11 cellular contexts compared by ENCODE assay signal in genomic region chr6:5174756-5175155, GRCh38.
A peak's percentile ranks its signal among the peaks of the same experiment; 100 is the strongest.
DNase-seq lines count a peak whose midpoint lies in the region; ATAC-seq, FAIRE-seq and TF ChIP-seq lines count a peak whose summit lies in the region.
"Had no signal": no experiment of that assay in that cellular context is flagged by ENCODE, and none has a peak within 500 bp of the region (broad histone marks: within the 10 kb centered on the region; RNA-seq: fewer than 3 reads in every experiment).

No MANE protein-coding gene starts in this region.

- no peaks in the 10 kb centered on the region for H3K9me3 Mint-ChIP-seq in activated T-cell treated with anti-CD3 and anti-CD28 coated beads, Interleukin-2, amount 50 U/mL, for 4 hours

- no peaks in the 10 kb centered on the region for H3K36me3 Mint-ChIP-seq in activated T-cell treated with anti-CD3 and anti-CD28 coated beads, Interleukin-2, amount 50 U/mL, for 4 hours (ENCODE audit: insufficient read depth)

- BruUV-seq in GM12878 (replicated peaks; lab: Mats Ljungman, UMichigan) = no TSS peak

- POLR2A ChIA-PET in GM12878 (lab: Charles Lee) = interaction anchor here (0.9 to 1.5 kb wide), 4 partner anchors 10 to 28 kb away, joined by 3 to 4 read pairs (median 4); no protein-coding TSS in a partner anchor

- intact Hi-C loops in GM12878 (cut with micrococcal nuclease; ENCODE audit: unreplicated experiment) (no loop called here), spleen (cut with DNase I; ENCODE audit: low total_unique reads) (no loop called here)

- no peak overlapping the region for H3K4me3 ChIP-seq in KMS-11 (IDR thresholded peaks at IDR 0.05; ENCODE audit: insufficient read depth, low read depth, low read length)
- peak overlapping the region; percentile 35 for H3K4me3 ChIP-seq in GM12878
- peak overlapping the region in 2 of 8 donors; percentile 20 to 44 for H3K4me3 ChIP-seq in spleen

- H3K27me3 Mint-ChIP-seq in activated T-cell treated with anti-CD3 and anti-CD28 coated beads, Interleukin-2, amount 50 U/mL, for 4 hours (ENCODE audit: low read depth) = no peaks in the 10 kb centered on the region

- RAD21 ChIA-PET in GM12878 (lab: Charles Lee; ENCODE audit: unreplicated experiment) = interaction anchor here (0.6 to 3.5 kb wide), 10 partner anchors 11 to 1814 kb away, joined by 3 to 24 read pairs (median 4); partner anchors contain the start of genes FARS2 and LYRM4

- CTCF ChIA-PET in GM12878 (lab: Yijun Ruan, JAX) = interaction anchor here (0.6 to 4.5 kb wide), 19 partner anchors 9 to 333 kb away, joined by 3 to 65 read pairs (median 4); no protein-coding TSS in a partner anchor

- H2AFZ ChIP-seq in KMS-11 (ENCODE audit: low read depth) (peak overlapping the region; percentile 7; the same call in 1 of the 2 replicates), GM12878 (ENCODE audit: control insufficient read depth, low read depth, low read length) (peak overlapping the region; percentile 71)

- H3K36me3 ChIP-seq in KMS-11 (ENCODE audit: insufficient read depth) (no peaks in the 10 kb centered on the region), GM12878 (ENCODE audit: control insufficient read depth in 2 of 2, insufficient read depth in 2 of 2, low read length in 1 of 2) (no peaks in the 10 kb centered on the region), spleen (no peaks in the 10 kb centered on the region)
- H3K36me3 ChIP-seq: brain microvascular endothelial cell had no signal

- TF ChIP-seq POLR2A in GM12878 (IDR thresholded peaks at IDR 0.05; ENCODE audit: low read depth, low read length) (no peak), spleen (IDR thresholded peaks at IDR 0.05) (no peak)

- H3K4me1 ChIP-seq in KMS-11 (ENCODE audit: low read depth, poor library complexity, severe bottlenecking) (peaks cover 21% of the 10 kb centered on the region), GM12878 (ENCODE audit: control insufficient read depth, insufficient read depth, low read length) (peaks cover 29% of the 10 kb centered on the region), spleen (peaks cover 0 to 46% (median 24%) of the 10 kb centered on the region in 6 donors)

- peaks cover 43% of the 10 kb centered on the region for H3K4me1 Mint-ChIP-seq in activated T-cell treated with anti-CD3 and anti-CD28 coated beads, Interleukin-2, amount 50 U/mL, for 4 hours (ENCODE audit: low read depth)

- ATAC-seq in activated T-cell treated with anti-CD3 and anti-CD28 coated beads, Interleukin-2, amount 50 U/mL, for 4 hours = no peak
- ATAC-seq in GM12878 (peak; percentile 43), GM19455 (IDR thresholded peaks at IDR 0.05; ENCODE audit: unreplicated experiment) (no peak)

- in situ Hi-C loops in GM12878 (cut with MboI) = no loop called here

- no peak for TF ChIP-seq CTCF in KMS-11 (conservative IDR thresholded peaks at IDR 0.05; ENCODE audit: low read depth, low read length)
- no peak for TF ChIP-seq CTCF in GM12878 (IDR thresholded peaks at IDR 0.05 in 2 of 3, conservative IDR thresholded peaks at IDR 0.05 in 1 of 3; ENCODE audit: control insufficient read depth in 2 of 3, extremely low read depth in 1 of 3, insufficient read depth in 1 of 3, low read depth in 3 of 3, low read length in 3 of 3)
- no peak for TF ChIP-seq CTCF in spleen (IDR thresholded peaks at IDR 0.05 in 8 of 11, conservative IDR thresholded peaks at IDR 0.05 in 3 of 11)

- peak overlapping the region; percentile 45 for H3K4me3 Mint-ChIP-seq in activated T-cell treated with anti-CD3 and anti-CD28 coated beads, Interleukin-2, amount 50 U/mL, for 4 hours

- no peak for TF ChIP-seq RAD21 in GM12878 (IDR thresholded peaks at IDR 0.05; ENCODE audit: insufficient read depth, low read depth, low read length)

- H3K9ac ChIP-seq in KMS-11 (peak overlapping the region; percentile 1; the same call in 1 of the 2 replicates), GM12878 (ENCODE audit: control insufficient read depth, insufficient read depth, low read length) (peak overlapping the region; percentile 54)

- peak overlapping the region; percentile 32 for H3K27ac ChIP-seq in KMS-11
- H3K27ac ChIP-seq in GM12878 (ENCODE audit: control insufficient read depth, insufficient read depth) = peak overlapping the region; percentile 93
- peak overlapping the region; percentile 63 to 80 (median 75) for H3K27ac ChIP-seq in spleen
- H3K27ac ChIP-seq: brain microvascular endothelial cell had no signal

- TF ChIP-seq EP300 in GM12878 (IDR thresholded peaks at IDR 0.05; ENCODE audit: borderline replicate concordance in 1 of 2, control insufficient read depth in 1 of 2, low read depth in 2 of 2, low read length in 2 of 2) = no peak

- H3K27me3 ChIP-seq in KMS-11 (ENCODE audit: insufficient read depth, low read depth) = no peaks in the 10 kb centered on the region
- no peaks in the 10 kb centered on the region for H3K27me3 ChIP-seq in GM12878 (replicated peaks in 1 of 2; ENCODE audit: control insufficient read depth in 2 of 2, insufficient read depth in 2 of 2, low read length in 1 of 2)
- no peaks in the 10 kb centered on the region for H3K27me3 ChIP-seq in spleen (replicated peaks in 1 of 7)
- H3K27me3 ChIP-seq: brain microvascular endothelial cell had no signal

- no peak for DNase-seq in activated T-cell treated with anti-CD3 and anti-CD28 coated beads, Interleukin-2, amount 50 U/mL, for 4 hours
- DNase-seq in activated T-cell treated with anti-CD3 and anti-CD28 coated beads for 4 hours (no peak), GM12878 (ENCODE audit: low read depth, low spot score) (no peak), spleen (no peak), AML-193 (lab: John Stamatoyannopoulos, UW) (no peak), cerebellar cortex (ENCODE audit: low spot score) (no peak)
- DNase-seq: brain microvascular endothelial cell, DMS79 treated with DMSO at 0.1 percent for 48 hours, NCI-H1694 had no signal

- WGBS in GM12878 (ENCODE audit: insufficient coverage, insufficient replicate concordance, low lambda C conversion rate, missing lambda C conversion rate) = under 1% methylated on average over 6 of the region's 6 CpGs
- WGBS in spleen, 5 donors = 34 to 61% (median 50%) methylated on average over 6 of the region's 6 CpGs

- H3K79me2 ChIP-seq in KMS-11 (ENCODE audit: insufficient read depth, low read depth) (no peaks in the 10 kb centered on the region), GM12878 (ENCODE audit: control insufficient read depth, insufficient read depth, low read length) (no peaks in the 10 kb centered on the region)

- SMC1A ChIA-PET in GM12878 (lab: Charles Lee; ENCODE audit: uncharacterized antibody, unreplicated experiment) = interaction anchor here (0.9 to 3.7 kb wide), 22 partner anchors 9 to 227 kb away, joined by 3 to 27 read pairs (median 4); partner anchors contain the start of genes FARS2 and LYRM4

- H3K4me2 ChIP-seq in KMS-11 (peak overlapping the region; percentile 43), GM12878 (ENCODE audit: control insufficient read depth, insufficient read depth) (peak overlapping the region; percentile 89)

- H3K9me3 ChIP-seq in GM12878 (replicated peaks; ENCODE audit: control insufficient read depth, insufficient read depth, low read length) = no peaks in the 10 kb centered on the region
- H3K9me3 ChIP-seq in spleen = no peaks in the 10 kb centered on the region

- H4K20me1 ChIP-seq in KMS-11 (ENCODE audit: insufficient read depth) = no peaks in the 10 kb centered on the region
- no peaks in the 10 kb centered on the region for H4K20me1 ChIP-seq in GM12878 (ENCODE audit: control insufficient read depth, insufficient read depth)

- no peak for FAIRE-seq in GM12878 (lab: Jason Lieb, UNC)

TF ChIP-seq in GM12878, 131 proteins besides CTCF, POLR2A, EP300 and RAD21 (continues in another document):
- TF ChIP-seq CHD2 (IDR thresholded peaks at IDR 0.05; ENCODE audit: borderline replicate concordance, low read depth, low read length) = no peak
- no peak for TF ChIP-seq IKZF1 (conservative IDR thresholded peaks at IDR 0.05)
- no peak for TF ChIP-seq ZBTB40 (IDR thresholded peaks at IDR 0.05; ENCODE audit: borderline replicate concordance)

Comparison
In these comparisons a context has a peak if more than half of its experiments do, and no peak if none do; other contexts are left out.
1. H3K27ac ChIP-seq: peak in every context shown above with its lines; median percentile 93 in GM12878; 75 in spleen; 32 in KMS-11.